ENCODE assay signal across 8 cellular contexts in the genomic region with DNA sequence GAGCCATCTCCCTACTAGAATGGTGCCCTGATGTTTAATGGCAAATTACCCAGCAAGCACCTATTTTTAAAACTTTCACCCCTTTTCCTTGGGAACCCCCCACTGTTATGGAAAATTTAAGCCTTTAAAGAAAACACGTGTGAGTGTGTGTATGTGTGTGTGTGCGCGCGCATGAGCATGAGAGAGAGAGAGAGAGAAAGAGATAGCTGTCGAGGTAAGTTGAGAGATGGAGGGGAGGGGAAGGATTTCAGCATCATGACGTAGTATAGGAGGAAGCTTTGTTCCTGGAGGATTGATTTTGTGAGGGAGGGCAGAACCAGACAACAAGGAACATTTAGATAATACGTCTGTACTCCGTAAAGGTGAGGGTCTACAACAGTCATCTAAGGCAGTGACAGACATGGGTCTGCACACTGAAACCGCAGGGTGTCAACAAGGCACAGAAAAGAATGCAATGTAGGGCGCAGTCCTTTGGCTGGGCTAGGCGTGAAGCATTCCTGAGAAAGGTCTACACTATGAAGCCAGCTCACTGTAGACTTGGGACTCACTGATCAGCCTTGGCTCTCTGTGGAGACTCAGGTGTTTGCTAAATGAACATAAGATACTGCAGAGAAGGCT.
DNase-seq lines count a peak whose midpoint lies in the region; ATAC-seq and TF ChIP-seq lines count a peak whose summit lies in the region.

No MANE protein-coding gene starts in this region.

- ATAC-seq in activated CD8-positive, alpha-beta T cell treated with anti-CD3 and anti-CD28 coated beads for 36 hours: no peak
- ATAC-seq in left ventricle myocardium superior: peak; percentile 13
- no peak for ATAC-seq in HG03135 (IDR thresholded peaks at IDR 0.05; ENCODE audit: unreplicated experiment)

- intact Hi-C loops in activated CD8-positive, alpha-beta T cell treated with anti-CD3 and anti-CD28 coated beads for 36 hours (cut with micrococcal nuclease): no loop called here
- intact Hi-C loops in left ventricle myocardium superior (cut with micrococcal nuclease): loop anchor here (10.0 kb wide), 1 partner anchor 212 kb away; no protein-coding TSS in a partner anchor

- H3K4me3 Mint-ChIP-seq in activated CD8-positive, alpha-beta T cell treated with anti-CD3 and anti-CD28 coated beads for 36 hours: peak overlapping the region; percentile 76

- H3K4me3 ChIP-seq in skeletal muscle tissue (ENCODE audit: low read length in 3 of 3): peak overlapping the region; percentile 73 to 91 (median 75)

- H3K27me3 Mint-ChIP-seq in activated CD8-positive, alpha-beta T cell treated with anti-CD3 and anti-CD28 coated beads for 36 hours: peaks cover 14% of the 10 kb centered on the region

- H3K27me3 ChIP-seq in skeletal muscle tissue (ENCODE audit: control insufficient read depth in 3 of 3, insufficient read depth in 3 of 3, low read length in 3 of 3): no peaks in the 10 kb centered on the region

- CTCF ChIA-PET in activated CD8-positive, alpha-beta T cell treated with anti-CD3 and anti-CD28 coated beads for 36 hours (lab: Charles Lee): no interaction called here

- POLR2A ChIA-PET in activated CD8-positive, alpha-beta T cell treated with anti-CD3 and anti-CD28 coated beads for 36 hours (lab: Charles Lee): no interaction called here

- peak overlapping the region in 2 of 3 donors; percentile 64 to 78 for H3K9ac ChIP-seq in skeletal muscle tissue (ENCODE audit: low read depth in 1 of 3, low read length in 3 of 3)

- peaks cover 6 to 19% (median 12%) of the 10 kb centered on the region in 3 donors for H3K4me1 ChIP-seq in skeletal muscle tissue (ENCODE audit: control insufficient read depth in 3 of 3, insufficient read depth in 3 of 3, low read length in 3 of 3)

- peaks cover 0 to 3% (median 2%) of the 10 kb centered on the region in 3 donors for H3K9me3 ChIP-seq in skeletal muscle tissue (ENCODE audit: control insufficient read depth in 3 of 3, low read length in 3 of 3)

- H3K9me3 Mint-ChIP-seq in activated CD8-positive, alpha-beta T cell treated with anti-CD3 and anti-CD28 coated beads for 36 hours: peaks cover 4% of the 10 kb centered on the region

- no peak overlapping the region for H3K27ac ChIP-seq in skeletal muscle tissue (ENCODE audit: low read depth, low read length)

- no peaks in the 10 kb centered on the region for H3K36me3 ChIP-seq in skeletal muscle tissue (ENCODE audit: control insufficient read depth in 3 of 3, insufficient read depth in 3 of 3, low read length in 3 of 3)

- peaks cover 15% of the 10 kb centered on the region for H3K4me1 Mint-ChIP-seq in activated CD8-positive, alpha-beta T cell treated with anti-CD3 and anti-CD28 coated beads for 36 hours (ENCODE audit: low read depth)

- no peaks in the 10 kb centered on the region for H3K36me3 Mint-ChIP-seq in activated CD8-positive, alpha-beta T cell treated with anti-CD3 and anti-CD28 coated beads for 36 hours (ENCODE audit: low read depth)

- no peak overlapping the region for H3K27ac Mint-ChIP-seq in activated CD8-positive, alpha-beta T cell treated with anti-CD3 and anti-CD28 coated beads for 36 hours

- DNase-seq in DMS53 (lab: John Stamatoyannopoulos, UW): peak; percentile 44
- no peak for DNase-seq in DMS53 treated with DMSO at 0.1 percent for 48 hours (lab: John Stamatoyannopoulos, UW; ENCODE audit: unreplicated experiment)
- peak; percentile 18 for DNase-seq in activated CD8-positive, alpha-beta T cell treated with anti-CD3 and anti-CD28 coated beads for 36 hours
- no peak for DNase-seq in left ventricle myocardium superior
- no peak for DNase-seq in activated gamma-delta T cell treated with Interleukin-2 at 50 U/mL for 16 hours
- DNase-seq in NCI-H128 (lab: John Stamatoyannopoulos, UW; ENCODE audit: unreplicated experiment): no peak

- no peak for TF ChIP-seq CTCF in activated CD8-positive, alpha-beta T cell treated with anti-CD3 and anti-CD28 coated beads for 36 hours (IDR thresholded peaks at IDR 0.05)

Comparison
In these comparisons a context has a peak if more than half of its experiments do, and no peak if none do; other contexts are left out.
1. DNase-seq: peak in DMS53 (single experiment) and activated CD8-positive, alpha-beta T cell treated with anti-CD3 and anti-CD28 coated beads for 36 hours (single experiment); none in DMS53 treated with DMSO at 0.1 percent for 48 hours (single experiment), left ventricle myocardium superior (single experiment), activated gamma-delta T cell treated with Interleukin-2 at 50 U/mL for 16 hours (single experiment) and NCI-H128 (single experiment).